In the genomic region with DNA sequence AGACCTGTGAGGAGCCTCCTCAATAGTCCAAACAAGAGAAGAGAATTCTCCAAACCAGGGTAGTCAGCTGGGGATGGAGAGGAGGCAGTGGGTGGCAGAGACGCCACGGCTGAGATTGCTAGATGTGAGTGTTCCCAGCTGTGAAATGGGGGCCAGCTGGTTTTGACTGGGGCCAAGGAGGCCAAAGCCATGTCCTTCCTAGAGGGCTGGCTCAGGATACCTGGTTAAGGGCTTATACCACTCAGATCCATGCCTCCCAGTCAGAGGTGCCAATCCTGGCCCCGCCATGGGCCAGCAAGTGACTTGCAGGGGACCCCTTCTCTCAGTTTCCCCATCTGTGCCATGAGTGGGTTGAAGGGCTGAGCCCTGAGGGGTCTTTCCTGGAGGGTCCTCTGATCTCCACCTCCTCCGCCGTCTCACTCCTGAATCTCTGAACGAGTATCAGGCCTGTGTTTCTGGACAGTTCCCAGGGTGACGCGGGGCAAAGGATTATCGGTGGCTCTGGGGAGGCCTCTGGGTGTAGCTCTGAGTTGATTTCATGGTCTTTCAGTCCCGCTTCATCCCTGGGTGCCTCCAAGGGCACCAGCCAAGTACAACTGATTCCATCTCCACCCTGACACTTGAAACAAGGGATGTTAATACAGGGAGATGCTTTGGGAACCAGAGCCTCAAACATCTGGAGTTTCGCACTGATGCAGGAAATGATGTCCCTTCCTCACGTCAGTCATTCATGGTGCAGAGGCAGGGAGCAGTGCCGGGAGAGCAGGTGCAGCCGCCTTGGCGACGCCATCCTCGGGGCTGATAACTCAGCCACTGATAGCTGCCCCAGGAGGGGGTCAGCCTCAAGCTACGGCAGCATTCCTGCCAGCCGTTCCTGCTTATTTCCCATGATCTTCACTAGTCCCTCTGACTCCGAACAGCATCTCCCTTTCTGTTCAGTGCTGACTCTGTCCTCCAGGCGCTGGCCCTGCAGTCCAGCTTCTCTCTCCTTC, we compare ENCODE assay signal across 23 cellular contexts.
DNase-seq lines count a peak whose midpoint lies in the region; ATAC-seq, FAIRE-seq and TF ChIP-seq lines count a peak whose summit lies in the region.
"Had no signal": no experiment of that assay in that cellular context is flagged by ENCODE, and none has a peak within 500 bp of the region (broad histone marks: within the 10 kb centered on the region; RNA-seq: fewer than 3 reads in every experiment).

No MANE protein-coding gene starts in this region.

- H2BK20ac ChIP-seq in H1 (ENCODE audit: low read length): no peak overlapping the region

- H3K4me3 Mint-ChIP-seq in Caco-2 (ENCODE audit: unreplicated experiment): no peak overlapping the region
- H3K4me3 Mint-ChIP-seq in memory B cell: no peak overlapping the region
- no peak overlapping the region for H3K4me3 Mint-ChIP-seq in activated T-helper 2 cell treated with anti-CD3 and anti-CD28 coated beads, Interferon-gamma antibody, Interleukin-2, Interleukin-4, amounts not matched to agents 10 μg/mL and 5 μg/mL and 100 μg/mL, durations not matched to agents 14 hours and 24 hours and 36 hours (ENCODE audit: low read depth)
- no peak overlapping the region for H3K4me3 Mint-ChIP-seq in activated CD8-positive, alpha-beta T cell treated with anti-CD3 and anti-CD28 coated beads for 36 hours
- H3K4me3 Mint-ChIP-seq: activated CD4-positive, alpha-beta T cell treated with anti-CD3 and anti-CD28 coated beads for 36 hours; effector memory CD8-positive, alpha-beta T cell; nephron progenitor cell had no signal

- H3K79me2 ChIP-seq in H1 (ENCODE audit: control insufficient read depth in 1 of 2, insufficient read depth in 2 of 2, low read length in 2 of 2): no peaks in the 10 kb centered on the region

- WGBS in H1 (ENCODE audit: extremely low coverage in 1 of 2, insufficient coverage in 1 of 2, insufficient read length in 1 of 2, insufficient replicate concordance in 2 of 2, low coverage in 1 of 2, low lambda C conversion rate in 2 of 2, missing lambda C conversion rate in 1 of 2), 2 experiments: 85% methylated on average over 21 of the region's 21 CpGs; no CpG with 5 or more reads in 1 of the 2 experiments
- 86 to 95% (median 90%) methylated on average over 17 to 21 of the region's 21 CpGs for WGBS in spleen, 5 donors

- H4K5ac ChIP-seq in H1 (ENCODE audit: insufficient read length, low read depth, low read length): no peak overlapping the region

- no TSS peak for BruUV-seq in Caco-2 (replicated peaks; lab: Mats Ljungman, UMichigan)

- no peak overlapping the region for H2BK12ac ChIP-seq in H1 (ENCODE audit: low read depth, low read length)

- H3K27me3 Mint-ChIP-seq in Caco-2 (ENCODE audit: insufficient read depth, unreplicated experiment) (no peaks in the 10 kb centered on the region), memory B cell (no peaks in the 10 kb centered on the region)
- H3K27me3 Mint-ChIP-seq in activated T-helper 2 cell treated with anti-CD3 and anti-CD28 coated beads, Interferon-gamma antibody, Interleukin-2, Interleukin-4, amounts not matched to agents 10 μg/mL and 5 μg/mL and 100 μg/mL, durations not matched to agents 14 hours and 24 hours and 36 hours (ENCODE audit: low read depth): no peaks in the 10 kb centered on the region
- no peaks in the 10 kb centered on the region for H3K27me3 Mint-ChIP-seq in activated CD8-positive, alpha-beta T cell treated with anti-CD3 and anti-CD28 coated beads for 36 hours
- H3K27me3 Mint-ChIP-seq: activated CD4-positive, alpha-beta T cell treated with anti-CD3 and anti-CD28 coated beads for 36 hours; effector memory CD8-positive, alpha-beta T cell had no signal

- H3K4me1 Mint-ChIP-seq in Caco-2 (ENCODE audit: low read depth, unreplicated experiment): peaks cover 14% of the 10 kb centered on the region
- H3K4me1 Mint-ChIP-seq in memory B cell: peaks cover 12% of the 10 kb centered on the region
- H3K4me1 Mint-ChIP-seq in activated T-helper 2 cell treated with anti-CD3 and anti-CD28 coated beads, Interferon-gamma antibody, Interleukin-2, Interleukin-4, amounts not matched to agents 10 μg/mL and 5 μg/mL and 100 μg/mL, durations not matched to agents 14 hours and 24 hours and 36 hours (ENCODE audit: low read depth): no peaks in the 10 kb centered on the region
- no peaks in the 10 kb centered on the region for H3K4me1 Mint-ChIP-seq in activated CD8-positive, alpha-beta T cell treated with anti-CD3 and anti-CD28 coated beads for 36 hours (ENCODE audit: low read depth)
- H3K4me1 Mint-ChIP-seq: activated CD4-positive, alpha-beta T cell treated with anti-CD3 and anti-CD28 coated beads for 36 hours had no signal

- no peak for FAIRE-seq in H1 (lab: Jason Lieb, UNC)
- FAIRE-seq: astrocyte, kidney had no signal

- H3K9me3 Mint-ChIP-seq in Caco-2 (ENCODE audit: unreplicated experiment) (no peaks in the 10 kb centered on the region), memory B cell (no peaks in the 10 kb centered on the region)
- no peaks in the 10 kb centered on the region for H3K9me3 Mint-ChIP-seq in activated T-helper 2 cell treated with anti-CD3 and anti-CD28 coated beads, Interferon-gamma antibody, Interleukin-2, Interleukin-4, amounts not matched to agents 10 μg/mL and 5 μg/mL and 100 μg/mL, durations not matched to agents 14 hours and 24 hours and 36 hours
- no peaks in the 10 kb centered on the region for H3K9me3 Mint-ChIP-seq in activated CD8-positive, alpha-beta T cell treated with anti-CD3 and anti-CD28 coated beads for 36 hours
- H3K9me3 Mint-ChIP-seq: effector memory CD8-positive, alpha-beta T cell; nephron progenitor cell had no signal

- H2BK120ac ChIP-seq in H1 (replicated peaks; ENCODE audit: low read depth, low read length): no peak overlapping the region

- no peak overlapping the region for H3K56ac ChIP-seq in H1 (replicated peaks; ENCODE audit: insufficient read length, low read depth, low read length)

- no peaks in the 10 kb centered on the region for H3K79me1 ChIP-seq in H1 (ENCODE audit: low read depth, low read length)

- CTCF ChIA-PET in Caco-2 (lab: Charles Lee): no interaction called here
- CTCF ChIA-PET in H1 (lab: Charles Lee; ENCODE audit: partially characterized antibody): interaction anchor here (0.6 to 16.5 kb wide), 19 partner anchors 10 to 225 kb away, joined by 3 to 272 read pairs (median 3); a partner anchor contains a TSS
- CTCF ChIA-PET in activated CD8-positive, alpha-beta T cell treated with anti-CD3 and anti-CD28 coated beads for 36 hours (lab: Charles Lee): interaction anchor here (0.6 to 3.3 kb wide), 13 partner anchors 8 to 226 kb away, joined by 3 to 20 read pairs (median 4); a partner anchor contains a TSS

- H2BK15ac ChIP-seq in H1 (ENCODE audit: low read length): no peak overlapping the region

- H3K36me3 ChIP-seq in Caco-2 (ENCODE audit: control insufficient read depth, insufficient read depth, low read length) (no peaks in the 10 kb centered on the region), H1 (ENCODE audit: control insufficient read depth in 2 of 4, insufficient read depth in 4 of 4, low read length in 3 of 4) (no peaks in the 10 kb centered on the region; a peak in 1 of 8 replicates), spleen (peaks cover 0 to 11% (median under 1%) of the 10 kb centered on the region in 6 donors)
- H3K36me3 ChIP-seq: BLaER1, cardiac muscle cell, lower lobe of right lung, right lobe of liver had no signal

- no peak overlapping the region for H4K91ac ChIP-seq in H1 (replicated peaks; ENCODE audit: insufficient read length, low read length)

- no peak overlapping the region for H3K14ac ChIP-seq in H1 (ENCODE audit: insufficient read length)

- intact Hi-C loops in Caco-2 (cut with micrococcal nuclease; ENCODE audit: unreplicated experiment): loop anchor here (10.0 kb wide), 1 partner anchor 101 kb away; no protein-coding TSS in a partner anchor
- intact Hi-C loops in spleen (cut with DNase I; ENCODE audit: low total_unique reads): loop anchor here (5.0 kb wide), 1 partner anchor 209 kb away; a partner anchor contains a TSS
- intact Hi-C loops in activated T-helper 2 cell treated with anti-CD3 and anti-CD28 coated beads, Interferon-gamma antibody, Interleukin-2, Interleukin-4, amounts not matched to agents 10 μg/mL and 5 μg/mL and 100 μg/mL, durations not matched to agents 14 hours and 24 hours and 36 hours (cut with micrococcal nuclease): loop anchor here (5.0 kb wide), 1 partner anchor 109 kb away; no protein-coding TSS in a partner anchor
- intact Hi-C loops in activated CD8-positive, alpha-beta T cell treated with anti-CD3 and anti-CD28 coated beads for 36 hours (cut with micrococcal nuclease): loop anchor here (2.0 kb wide), 2 partner anchors 109 to 217 kb away; no protein-coding TSS in a partner anchor

- H3K27ac Mint-ChIP-seq in Caco-2 (ENCODE audit: unreplicated experiment) (peak overlapping the region; percentile 27), memory B cell (peak overlapping the region; percentile 85)
- H3K27ac Mint-ChIP-seq in activated T-helper 2 cell treated with anti-CD3 and anti-CD28 coated beads, Interferon-gamma antibody, Interleukin-2, Interleukin-4, amounts not matched to agents 10 μg/mL and 5 μg/mL and 100 μg/mL, durations not matched to agents 14 hours and 24 hours and 36 hours: no peak overlapping the region
- no peak overlapping the region for H3K27ac Mint-ChIP-seq in activated CD8-positive, alpha-beta T cell treated with anti-CD3 and anti-CD28 coated beads for 36 hours
- H3K27ac Mint-ChIP-seq: activated CD4-positive, alpha-beta T cell treated with anti-CD3 and anti-CD28 coated beads for 36 hours; nephron progenitor cell had no signal

- no peak overlapping the region for H3K23ac ChIP-seq in H1 (ENCODE audit: insufficient read length)

- ATAC-seq in memory B cell (ENCODE audit: low read depth) (no peak), GM19023 (IDR thresholded peaks at IDR 0.05; ENCODE audit: unreplicated experiment) (no peak)
- ATAC-seq in activated CD8-positive, alpha-beta T cell treated with anti-CD3 and anti-CD28 coated beads for 36 hours: no peak

- TF ChIP-seq POLR2A in H1 (IDR thresholded peaks at IDR 0.05; ENCODE audit: control extremely low read depth in 1 of 2, low read depth in 2 of 2, low read length in 2 of 2) (no peak), spleen (IDR thresholded peaks at IDR 0.05) (no peak)

- H3K27me3 ChIP-seq in Caco-2 (replicated peaks; ENCODE audit: control insufficient read depth, insufficient read depth, low read length) (no peaks in the 10 kb centered on the region), H1 (replicated peaks in 1 of 4; ENCODE audit: control insufficient read depth in 3 of 4, extremely low read depth in 1 of 4, insufficient read depth in 3 of 4, low read length in 3 of 4) (no peaks in the 10 kb centered on the region), spleen (replicated peaks in 1 of 7) (no peaks in the 10 kb centered on the region)
- H3K27me3 ChIP-seq: BLaER1, cardiac muscle cell, right lobe of liver, tibial artery had no signal

- no peak overlapping the region for H3K9ac ChIP-seq in H1 (replicated peaks in 1 of 4; ENCODE audit: extremely low read depth in 1 of 4, low read depth in 3 of 4, low read length in 3 of 4)
- H3K9ac ChIP-seq: BLaER1, parathyroid adenoma had no signal

- no peak overlapping the region for H3K4me2 ChIP-seq in H1 (ENCODE audit: insufficient read depth in 1 of 2, low read depth in 2 of 2, low read length in 2 of 2)
- H3K4me2 ChIP-seq: BLaER1 had no signal

- no peak overlapping the region for H3K18ac ChIP-seq in H1 (ENCODE audit: extremely low read depth, low read length)

- no peak for TF ChIP-seq RAD21 in H1 (IDR thresholded peaks at IDR 0.05 in 1 of 2, conservative IDR thresholded peaks at IDR 0.05 in 1 of 2; ENCODE audit: low read depth in 2 of 2, low read length in 2 of 2)

- peaks cover 28% of the 10 kb centered on the region for H3K4me1 ChIP-seq in Caco-2
- H3K4me1 ChIP-seq in H1 (replicated peaks in 1 of 4; ENCODE audit: control insufficient read depth in 3 of 4, insufficient read depth in 4 of 4, low read length in 3 of 4): peaks cover 0 to 4% (median 0%) of the 10 kb centered on the region in 4 experiments; a peak in 4 of 7 replicates
- H3K4me1 ChIP-seq in spleen: peaks cover 19 to 70% (median 35%) of the 10 kb centered on the region in 6 donors

- DNase-seq in Caco-2 (no peak), H1 (ENCODE audit: low read depth in 1 of 2, low spot score in 2 of 2) (no peak), memory B cell (ENCODE audit: low spot score in 2 of 2) (no peak), spleen (no peak), DMS 273 (lab: John Stamatoyannopoulos, UW; ENCODE audit: unreplicated experiment) (no peak)
- no peak for DNase-seq in activated T-helper 2 cell treated with anti-CD3 and anti-CD28 coated beads, Interferon-gamma antibody, Interleukin-2, Interleukin-4, amounts not matched to agents 10 μg/mL and 5 μg/mL and 100 μg/mL, durations not matched to agents 14 hours and 24 hours and 36 hours (ENCODE audit: low spot score)
- DNase-seq in activated CD8-positive, alpha-beta T cell treated with anti-CD3 and anti-CD28 coated beads for 36 hours: no peak
- DNase-seq: activated gamma-delta T cell, cortex of kidney, kidney, NCI-H2081 treated with DMSO at 0.1 percent for 48 hours, SIG-M5 had no signal

- H4K8ac ChIP-seq in H1 (ENCODE audit: extremely low read depth, insufficient read depth, low read length): no peak overlapping the region

- H3K4me3 ChIP-seq in Caco-2 (ENCODE audit: low read depth, low read length) (no peak overlapping the region), H1 (ENCODE audit: extremely low read depth in 1 of 4, insufficient read depth in 2 of 4, low read depth in 3 of 4, low read length in 4 of 4) (no peak overlapping the region), spleen (no peak overlapping the region)
- H3K4me3 ChIP-seq: BLaER1, cardiac muscle cell, lower lobe of right lung, right lobe of liver, tibial artery had no signal

- POLR2A ChIA-PET in Caco-2 (lab: Charles Lee): no interaction called here
- POLR2A ChIA-PET in H1 (lab: Charles Lee; ENCODE audit: partially characterized antibody): no interaction called here
- POLR2A ChIA-PET in activated CD8-positive, alpha-beta T cell treated with anti-CD3 and anti-CD28 coated beads for 36 hours (lab: Charles Lee): interaction anchor here (0.9 to 1.8 kb wide), 2 partner anchors 14 to 209 kb away, joined by 3 to 5 read pairs; no protein-coding TSS in a partner anchor

- no peak for TF ChIP-seq EP300 in H1 (IDR thresholded peaks at IDR 0.05; ENCODE audit: borderline replicate concordance in 1 of 2, low read depth in 2 of 2, low read length in 2 of 2)

- peak overlapping the region; percentile 32; the same call in 1 of the 2 replicates for H2AK5ac ChIP-seq in H1 (ENCODE audit: low read depth, low read length)

- H3K9me3 ChIP-seq in Caco-2: no peaks in the 10 kb centered on the region
- H3K9me3 ChIP-seq in H1 (ENCODE audit: insufficient read depth in 2 of 2, low read depth in 1 of 2, low read length in 1 of 2): no peaks in the 10 kb centered on the region
- H3K9me3 ChIP-seq in spleen: no peaks in the 10 kb centered on the region
- H3K9me3 ChIP-seq: BLaER1, lower lobe of right lung, right lobe of liver, tibial artery had no signal

- H3K36me3 Mint-ChIP-seq in Caco-2 (ENCODE audit: insufficient read depth, unreplicated experiment) (peaks cover 9% of the 10 kb centered on the region), memory B cell (peaks cover 6% of the 10 kb centered on the region)
- H3K36me3 Mint-ChIP-seq in activated T-helper 2 cell treated with anti-CD3 and anti-CD28 coated beads, Interferon-gamma antibody, Interleukin-2, Interleukin-4, amounts not matched to agents 10 μg/mL and 5 μg/mL and 100 μg/mL, durations not matched to agents 14 hours and 24 hours and 36 hours (ENCODE audit: low read depth): peaks cover 4% of the 10 kb centered on the region
- no peaks in the 10 kb centered on the region for H3K36me3 Mint-ChIP-seq in activated CD8-positive, alpha-beta T cell treated with anti-CD3 and anti-CD28 coated beads for 36 hours (ENCODE audit: low read depth)

- TF ChIP-seq CTCF in Caco-2 (IDR thresholded peaks at IDR 0.05; ENCODE audit: insufficient read depth in 1 of 2, low read depth in 1 of 2, low read length in 1 of 2, severe bottlenecking in 1 of 2, unreplicated experiment in 1 of 2): no peak
- no peak for TF ChIP-seq CTCF in H1 (IDR thresholded peaks at IDR 0.05; ENCODE audit: control extremely low read depth in 1 of 3, insufficient read depth in 1 of 3, low read depth in 1 of 3, low read length in 3 of 3)
- TF ChIP-seq CTCF in spleen (IDR thresholded peaks at IDR 0.05 in 8 of 11, conservative IDR thresholded peaks at IDR 0.05 in 3 of 11): no peak
- no peak for TF ChIP-seq CTCF in activated CD8-positive, alpha-beta T cell treated with anti-CD3 and anti-CD28 coated beads for 36 hours (IDR thresholded peaks at IDR 0.05)

- H3K4ac ChIP-seq in H1 (replicated peaks; ENCODE audit: insufficient read length, low read depth, low read length): no peak overlapping the region

- H4K20me1 ChIP-seq in H1 (replicated peaks in 1 of 2; ENCODE audit: control insufficient read depth in 1 of 2, insufficient read depth in 2 of 2, low read length in 2 of 2): no peaks in the 10 kb centered on the region
- H4K20me1 ChIP-seq: BLaER1 had no signal

- H3K27ac ChIP-seq in H1 (ENCODE audit: low read depth, low read length) (no peak overlapping the region), spleen (peak overlapping the region in 6 of 8 donors; percentile 4 to 85 (median 60))
- H3K27ac ChIP-seq: BLaER1, cardiac muscle cell, lower lobe of right lung, parathyroid adenoma, right lobe of liver, tibial artery had no signal

- H2AFZ ChIP-seq in H1 (ENCODE audit: low read length): no peak overlapping the region
- H2AFZ ChIP-seq: parathyroid adenoma had no signal

- H3K23me2 ChIP-seq in H1 (ENCODE audit: low read depth, low read length): no peaks in the 10 kb centered on the region

- no peak overlapping the region for H2BK5ac ChIP-seq in H1 (ENCODE audit: low read depth, low read length)

Comparison
In these comparisons a context has a peak if more than half of its experiments do, and no peak if none do; other contexts are left out.
1. H3K27ac Mint-ChIP-seq: peak in Caco-2 (single experiment) and memory B cell (single experiment); none in activated T-helper 2 cell treated with anti-CD3 and anti-CD28 coated beads, Interferon-gamma antibody, Interleukin-2, Interleukin-4, amounts not matched to agents 10 μg/mL and 5 μg/mL and 100 μg/mL, durations not matched to agents 14 hours and 24 hours and 36 hours (single experiment) and activated CD8-positive, alpha-beta T cell treated with anti-CD3 and anti-CD28 coated beads for 36 hours (single experiment).